Comparison of ENCODE assay signal across 29 cellular contexts in genomic region chr13:76769238-76769859, GRCh38.
A peak's percentile ranks its signal among the peaks of the same experiment; 100 is the strongest.
DNase-seq lines count a peak whose midpoint lies in the region; TF ChIP-seq lines count a peak whose summit lies in the region.
"Had no signal": no experiment of that assay in that cellular context is flagged by ENCODE, and none has a peak within 500 bp of the region (broad histone marks: within the 10 kb centered on the region; RNA-seq: fewer than 3 reads in every experiment).

No MANE protein-coding gene starts in this region.

- no peak overlapping the region for H3K4me3 ChIP-seq in AG10803 (ENCODE audit: low read length)
- H3K4me3 ChIP-seq in dorsolateral prefrontal cortex = no peak overlapping the region
- H3K4me3 ChIP-seq: esophagus squamous epithelium, heart right ventricle, ovary, skin epidermis, testis had no signal

- H3K4me3 Mint-ChIP-seq in nephron = no peak overlapping the region
- H3K4me3 Mint-ChIP-seq: activated CD4-positive, alpha-beta memory T cell treated with anti-CD3 and anti-CD28 coated beads, Interleukin-2, amount 10 ng/mL, durations not matched to agents 7 days and 5 days; H9; natural killer cell had no signal

- no peak overlapping the region for H3K27ac ChIP-seq in dorsolateral prefrontal cortex
- H3K27ac ChIP-seq: brain microvascular endothelial cell, esophagus squamous epithelium, heart right ventricle, ovary, skin epidermis, testis had no signal

- H3K27me3 ChIP-seq in dorsolateral prefrontal cortex = no peaks in the 10 kb centered on the region
- H3K27me3 ChIP-seq: BE2C, brain microvascular endothelial cell, esophagus squamous epithelium, heart right ventricle, ovary, testis had no signal

- intact Hi-C loops in dorsolateral prefrontal cortex (cut with DNase I) = no loop called here

- H3K9me3 Mint-ChIP-seq in nephron = no peaks in the 10 kb centered on the region
- H3K9me3 Mint-ChIP-seq: activated CD4-positive, alpha-beta memory T cell treated with anti-CD3 and anti-CD28 coated beads, Interleukin-2, amount 10 ng/mL, durations not matched to agents 7 days and 5 days; H9; natural killer cell had no signal

- H3K4me1 Mint-ChIP-seq in nephron = peaks cover 36% of the 10 kb centered on the region
- H3K4me1 Mint-ChIP-seq: activated CD4-positive, alpha-beta memory T cell treated with anti-CD3 and anti-CD28 coated beads, Interleukin-2, amount 10 ng/mL, durations not matched to agents 7 days and 5 days; natural killer cell had no signal

- no peak for TF ChIP-seq CTCF in AG10803 (conservative IDR thresholded peaks at IDR 0.05; ENCODE audit: low read length)
- TF ChIP-seq CTCF in nephron (IDR thresholded peaks at IDR 0.05; ENCODE audit: unreplicated experiment in 3 of 3) = no peak
- no peak for TF ChIP-seq CTCF in dorsolateral prefrontal cortex (IDR thresholded peaks at IDR 0.05 in 54 of 56, conservative IDR thresholded peaks at IDR 0.05 in 2 of 56; ENCODE audit: low read depth in 1 of 56, partially characterized antibody in 56 of 56)

- H3K27me3 Mint-ChIP-seq in nephron (ENCODE audit: low read depth) = no peaks in the 10 kb centered on the region

- peak overlapping the region; percentile 80 to 92 (median 90) for H3K27ac Mint-ChIP-seq in nephron
- H3K27ac Mint-ChIP-seq: activated CD4-positive, alpha-beta memory T cell treated with anti-CD3 and anti-CD28 coated beads, Interleukin-2, amount 10 ng/mL, durations not matched to agents 7 days and 5 days; H9; natural killer cell had no signal

- DNase-seq in AG10803 (ENCODE audit: low read depth) = peak; percentile 81
- DNase-seq in LHCN-M2 (ENCODE audit: low read depth) = peak; percentile 72
- DNase-seq in astrocyte of the hippocampus (ENCODE audit: low read depth, low spot score) = peak; percentile 78
- DNase-seq in dorsolateral prefrontal cortex = no peak
- DNase-seq in RPMI8226 = no peak
- no peak for DNase-seq in NCI-H82 treated with DMSO at 0.1 percent for 48 hours (lab: John Stamatoyannopoulos, UW; ENCODE audit: unreplicated experiment)
- no peak for DNase-seq in NCI-H1436 (lab: John Stamatoyannopoulos, UW)
- DNase-seq: activated CD4-positive, alpha-beta memory T cell treated with anti-CD3 and anti-CD28 coated beads, Interleukin-2, amount 10 ng/mL, durations not matched to agents 7 days and 5 days; activated CD8-positive, alpha-beta memory T cell treated with anti-CD3 and anti-CD28 coated beads, Interleukin-2, amount 50 U/mL, for 4 hours; activated naive CD4-positive, alpha-beta T cell; BE2C; brain microvascular endothelial cell; cerebellar nuclear complex; dermis blood vessel endothelial cell; DMS 273 treated with DMSO at 0.1 percent for 48 hours; esophagus squamous epithelium; H9; heart right ventricle; kidney; natural killer cell; NCI-H1105; NCI-H2029; NCI-H526 treated with DMSO at 0.1 percent for 48 hours; ovary; SHP77 treated with DMSO at 0.1 percent for 48 hours; stimulated activated naive CD4-positive, alpha-beta T cell treated with Interleukin-2 at 50 U/mL for 16 hours; testis had no signal

- H3K36me3 Mint-ChIP-seq in nephron (ENCODE audit: low read depth) = no peaks in the 10 kb centered on the region
- H3K36me3 Mint-ChIP-seq: natural killer cell had no signal

Comparison
In these comparisons a context has a peak if more than half of its experiments do, and no peak if none do; other contexts are left out.
1. DNase-seq: peak in AG10803 (single experiment), LHCN-M2 (single experiment) and astrocyte of the hippocampus (single experiment); none in dorsolateral prefrontal cortex (0 of 10), RPMI8226 (single experiment), NCI-H82 treated with DMSO at 0.1 percent for 48 hours (single experiment) and NCI-H1436 (single experiment).